31 cellular contexts compared by ENCODE assay signal in genomic region chr3:47306022-47306421, GRCh38. TPM values are rescaled to one million over a fixed set of nuclear protein-coding genes. Genes with fewer than 3 reads are reported as not detected.
"Had no signal": no experiment of that assay in that cellular context is flagged by ENCODE, and none has a peak within 500 bp of the region (broad histone marks: within the 10 kb centered on the region; RNA-seq: fewer than 3 reads in every experiment).

No MANE protein-coding gene starts in this region.

- DNase-seq: activated CD4-positive, alpha-beta T cell treated with anti-CD3 and anti-CD28 coated beads for 4 hours; activated CD4-positive, alpha-beta T cell treated with anti-CD3 and anti-CD28 coated beads, Interleukin-2, amount 50 U/mL, for 48 hours; activated CD8-positive, alpha-beta memory T cell treated with anti-CD3 and anti-CD28 coated beads, Interleukin-2, amount 10 ng/mL, durations not matched to agents 7 days and 5 days; activated effector memory CD4-positive, alpha-beta T cell treated with Interleukin-2 at 50 U/mL for 16 hours; activated naive CD4-positive, alpha-beta T cell; activated naive CD8-positive, alpha-beta T cell treated with anti-CD3 and anti-CD28 coated beads, Interleukin-2, amount 50 U/mL, for 24 hours; activated T-cell treated with anti-CD3 and anti-CD28 coated beads, Interleukin-2, amount 50 U/mL, for 24 hours; amniotic stem cell; body of pancreas; central memory CD4-positive, alpha-beta T cell; cortex of kidney; NCI-H1092 treated with DMSO at 0.1 percent for 48 hours; NCI-H1417 treated with DMSO at 0.1 percent for 48 hours; NCI-H1694; NCI-H2029; NCI-H2107; NCI-H345; NCI-H510A; NCI-H526 treated with DMSO at 0.1 percent for 48 hours; NCI-H82; RPMI8226; T-cell; T-helper 2 cell; T1000 had no signal

- H3K4me3 Mint-ChIP-seq: activated CD8-positive, alpha-beta memory T cell treated with anti-CD3 and anti-CD28 coated beads, Interleukin-2, amount 10 ng/mL, durations not matched to agents 7 days and 5 days; activated naive CD4-positive, alpha-beta T cell treated with anti-CD3 and anti-CD28 coated beads, Interleukin-2, amount 50 U/mL, for 24 hours; activated naive CD8-positive, alpha-beta T cell treated with anti-CD3 and anti-CD28 coated beads, Interleukin-2, amount 50 U/mL, for 24 hours; activated T-cell treated with anti-CD3 and anti-CD28 coated beads, Interleukin-2, amount 50 U/mL, for 24 hours; activated T-helper 1 cell treated with anti-CD3 and anti-CD28 coated beads, Interleukin-12 subunit alpha, Interleukin-12 subunit beta, Interleukin-2, Interleukin-4 antibody, amounts not matched to agents 30 ng/mL and 10 ng/mL and 1 ng/mL, durations not matched to agents 14 hours and 24 hours and 36 hours; T-cell had no signal

- H3K9me3 ChIP-seq: ascending aorta, body of pancreas had no signal

- H3K9me3 Mint-ChIP-seq: activated naive CD4-positive, alpha-beta T cell treated with anti-CD3 and anti-CD28 coated beads, Interleukin-2, amount 50 U/mL, for 24 hours; activated naive CD8-positive, alpha-beta T cell treated with anti-CD3 and anti-CD28 coated beads, Interleukin-2, amount 50 U/mL, for 24 hours; activated T-cell treated with anti-CD3 and anti-CD28 coated beads, Interleukin-2, amount 50 U/mL, for 24 hours; activated T-helper 1 cell treated with anti-CD3 and anti-CD28 coated beads, Interleukin-12 subunit alpha, Interleukin-12 subunit beta, Interleukin-2, Interleukin-4 antibody, amounts not matched to agents 30 ng/mL and 10 ng/mL and 1 ng/mL, durations not matched to agents 14 hours and 24 hours and 36 hours; T-cell had no signal

- H3K4me3 ChIP-seq: ascending aorta, body of pancreas, SK-N-MC had no signal

- H3K4me1 ChIP-seq: ascending aorta, body of pancreas had no signal

- H3K27me3 Mint-ChIP-seq: activated CD8-positive, alpha-beta memory T cell treated with anti-CD3 and anti-CD28 coated beads, Interleukin-2, amount 10 ng/mL, durations not matched to agents 7 days and 5 days; activated naive CD4-positive, alpha-beta T cell treated with anti-CD3 and anti-CD28 coated beads, Interleukin-2, amount 50 U/mL, for 24 hours; activated naive CD8-positive, alpha-beta T cell treated with anti-CD3 and anti-CD28 coated beads, Interleukin-2, amount 50 U/mL, for 24 hours; activated T-cell treated with anti-CD3 and anti-CD28 coated beads, Interleukin-2, amount 50 U/mL, for 24 hours; T-cell had no signal

- H3K27ac ChIP-seq: ascending aorta, body of pancreas, SK-N-MC, VCaP had no signal

- ATAC-seq: activated CD8-positive, alpha-beta memory T cell treated with anti-CD3 and anti-CD28 coated beads, Interleukin-2, amount 10 ng/mL, durations not matched to agents 7 days and 5 days; activated naive CD8-positive, alpha-beta T cell treated with anti-CD3 and anti-CD28 coated beads, Interleukin-2, amount 50 U/mL, for 24 hours; body of pancreas; Panc1; Right ventricle myocardium inferior; T-cell had no signal

- H3K27ac Mint-ChIP-seq: activated CD8-positive, alpha-beta memory T cell treated with anti-CD3 and anti-CD28 coated beads, Interleukin-2, amount 10 ng/mL, durations not matched to agents 7 days and 5 days; activated naive CD4-positive, alpha-beta T cell treated with anti-CD3 and anti-CD28 coated beads, Interleukin-2, amount 50 U/mL, for 24 hours; activated naive CD8-positive, alpha-beta T cell treated with anti-CD3 and anti-CD28 coated beads, Interleukin-2, amount 50 U/mL, for 24 hours; activated T-cell treated with anti-CD3 and anti-CD28 coated beads, Interleukin-2, amount 50 U/mL, for 24 hours; activated T-helper 1 cell treated with anti-CD3 and anti-CD28 coated beads, Interleukin-12 subunit alpha, Interleukin-12 subunit beta, Interleukin-2, Interleukin-4 antibody, amounts not matched to agents 30 ng/mL and 10 ng/mL and 1 ng/mL, durations not matched to agents 14 hours and 24 hours and 36 hours; T-cell had no signal

- H3K27me3 ChIP-seq: ascending aorta, body of pancreas had no signal

RNA-seq across cellular contexts. Expression of gene KIF9, which starts 23.4 kb away (rescaled TPM):
- total RNA-seq: ascending aorta had no signal
